In genomic region chr6:163098827-163099469, GRCh38 we compare ENCODE assay signal across 27 cellular contexts.
DNase-seq lines count a peak whose midpoint lies in the region; ATAC-seq and TF ChIP-seq lines count a peak whose summit lies in the region.
"Had no signal": no experiment of that assay in that cellular context is flagged by ENCODE, and none has a peak within 500 bp of the region (broad histone marks: within the 10 kb centered on the region; RNA-seq: fewer than 3 reads in every experiment).

No MANE protein-coding gene starts in this region.

- H3K4me3 ChIP-seq in heart left ventricle (no peak overlapping the region), right cardiac atrium (ENCODE audit: low read length) (no peak overlapping the region), A673 (ENCODE audit: low read depth, low read length, poor library complexity, severe bottlenecking) (no peak overlapping the region)
- H3K4me3 ChIP-seq: esophagus squamous epithelium, gastroesophageal sphincter, left lung, prostate gland had no signal

- H3K9me3 ChIP-seq in heart left ventricle (no peaks in the 10 kb centered on the region), right cardiac atrium (ENCODE audit: control insufficient read depth, low read length) (no peaks in the 10 kb centered on the region), A673 (ENCODE audit: low read depth, low read length, poor library complexity, severe bottlenecking) (no peaks in the 10 kb centered on the region)
- H3K9me3 ChIP-seq: BE2C, esophagus squamous epithelium, gastroesophageal sphincter, neutrophil, prostate gland had no signal

- H3K27me3 ChIP-seq in heart left ventricle (no peaks in the 10 kb centered on the region), right cardiac atrium (ENCODE audit: control insufficient read depth, insufficient read depth) (no peaks in the 10 kb centered on the region), A673 (replicated peaks; ENCODE audit: insufficient read depth, low read depth, low read length, poor library complexity) (no peaks in the 10 kb centered on the region)
- H3K27me3 ChIP-seq: BE2C, esophagus squamous epithelium, gastroesophageal sphincter, left lung, neutrophil had no signal

- TF ChIP-seq CTCF in heart left ventricle (IDR thresholded peaks at IDR 0.05): no peak
- no peak for TF ChIP-seq CTCF in A673 (conservative IDR thresholded peaks at IDR 0.05; ENCODE audit: low read depth, low read length)

- no peak for DNase-seq in heart left ventricle
- DNase-seq in right cardiac atrium: no peak
- peak; percentile 84 for DNase-seq in cerebellar cortex (ENCODE audit: low spot score)
- peak; percentile 54 for DNase-seq in medulla oblongata (ENCODE audit: extremely low spot score)
- DNase-seq in A673 (ENCODE audit: low spot score): no peak
- no peak for DNase-seq in activated naive CD8-positive, alpha-beta T cell treated with anti-CD3 and anti-CD28 coated beads for 36 hours
- no peak for DNase-seq in CD1c-positive myeloid dendritic cell (ENCODE audit: extremely low spot score)
- no peak for DNase-seq in activated CD8-positive, alpha-beta memory T cell treated with anti-CD3 and anti-CD28 coated beads, Interleukin-2, amount 50 U/mL, for 4 hours
- DNase-seq: activated CD4-positive, alpha-beta T cell treated with anti-CD3 and anti-CD28 coated beads for 48 hours; activated naive CD4-positive, alpha-beta T cell treated with Interleukin-2 at 50 U/mL for 16 hours; activated T-cell treated with anti-CD3 and anti-CD28 coated beads, Interleukin-2, amount 50 U/mL, for 4 hours; BE2C; DMS53; esophagus squamous epithelium; GF-D8; left lung; naive B cell; NCI-H1417; NCI-H2029 treated with DMSO at 0.1 percent for 48 hours; NCI-H748 treated with DMSO at 0.1 percent for 48 hours; stimulated activated naive CD4-positive, alpha-beta T cell treated with Interleukin-2 at 50 U/mL for 16 hours had no signal

- no peak overlapping the region for H3K27ac Mint-ChIP-seq in activated naive CD8-positive, alpha-beta T cell treated with anti-CD3 and anti-CD28 coated beads for 36 hours
- H3K27ac Mint-ChIP-seq: dendritic cell treated with granulocyte-macrophage colony-stimulating factor and Interleukin-4, amounts not matched to agents 40 ng/mL and 50 ng/mL, for 4 days; naive B cell; T-helper 1 cell treated with Interleukin-12 subunit alpha and Interleukin-12 subunit beta and Interleukin-4 antibody, amounts not matched to agents 30 μg/mL and 1 μg/mL, for 36 hours had no signal

- 70 to 77% (median 72%) methylated on average over 8 of the region's 8 CpGs for WGBS in heart left ventricle, 4 donors
- 77% methylated on average over 8 of the region's 8 CpGs for WGBS in right cardiac atrium

- POLR2A ChIA-PET in A673 (lab: Charles Lee; ENCODE audit: low non-redundant PET): no interaction called here

- ATAC-seq in heart left ventricle: peak in 3 of 4 donors; percentile 16 to 62 (median 42)
- ATAC-seq in right cardiac atrium: no peak
- ATAC-seq: activated T-cell treated with anti-CD3 and anti-CD28 coated beads, Interleukin-2, amount 50 U/mL, for 4 hours; gastroesophageal sphincter; left lung had no signal

- no peaks in the 10 kb centered on the region for H3K4me1 Mint-ChIP-seq in activated naive CD8-positive, alpha-beta T cell treated with anti-CD3 and anti-CD28 coated beads for 36 hours
- H3K4me1 Mint-ChIP-seq: naive B cell had no signal

- H3K9me3 Mint-ChIP-seq in activated naive CD8-positive, alpha-beta T cell treated with anti-CD3 and anti-CD28 coated beads for 36 hours: no peaks in the 10 kb centered on the region
- H3K9me3 Mint-ChIP-seq: activated T-cell treated with anti-CD3 and anti-CD28 coated beads, Interleukin-2, amount 50 U/mL, for 4 hours; T-helper 1 cell treated with Interleukin-12 subunit alpha and Interleukin-12 subunit beta and Interleukin-4 antibody, amounts not matched to agents 30 μg/mL and 1 μg/mL, for 36 hours had no signal

- H3K27me3 Mint-ChIP-seq in activated naive CD8-positive, alpha-beta T cell treated with anti-CD3 and anti-CD28 coated beads for 36 hours: no peaks in the 10 kb centered on the region
- H3K27me3 Mint-ChIP-seq: dendritic cell treated with granulocyte-macrophage colony-stimulating factor and Interleukin-4, amounts not matched to agents 40 ng/mL and 50 ng/mL, for 4 days; naive B cell had no signal

- BruUV-seq in A673 (replicated peaks; lab: Mats Ljungman, UMichigan): no TSS peak

- no peaks in the 10 kb centered on the region for H3K36me3 Mint-ChIP-seq in activated naive CD8-positive, alpha-beta T cell treated with anti-CD3 and anti-CD28 coated beads for 36 hours
- H3K36me3 Mint-ChIP-seq: naive B cell had no signal

- peaks cover 0 to 5% (median 0%) of the 10 kb centered on the region in 12 donors for H3K4me1 ChIP-seq in heart left ventricle
- H3K4me1 ChIP-seq in right cardiac atrium (ENCODE audit: control insufficient read depth, insufficient read depth, low read length): no peaks in the 10 kb centered on the region
- no peaks in the 10 kb centered on the region for H3K4me1 ChIP-seq in A673 (ENCODE audit: insufficient read depth, low read length, poor library complexity, severe bottlenecking)
- H3K4me1 ChIP-seq: BE2C, esophagus squamous epithelium, gastroesophageal sphincter, left lung, prostate gland had no signal

- H3K36me3 ChIP-seq in heart left ventricle: peaks cover 0 to 4% (median 0%) of the 10 kb centered on the region in 9 donors
- no peaks in the 10 kb centered on the region for H3K36me3 ChIP-seq in A673 (ENCODE audit: insufficient read depth, low read length, poor library complexity, severe bottlenecking)
- H3K36me3 ChIP-seq: BE2C, esophagus squamous epithelium, gastroesophageal sphincter, left lung, neutrophil, prostate gland had no signal

- H3K4me3 Mint-ChIP-seq in activated naive CD8-positive, alpha-beta T cell treated with anti-CD3 and anti-CD28 coated beads for 36 hours: no peak overlapping the region
- H3K4me3 Mint-ChIP-seq: activated T-cell treated with anti-CD3 and anti-CD28 coated beads, Interleukin-2, amount 50 U/mL, for 4 hours; dendritic cell treated with granulocyte-macrophage colony-stimulating factor and Interleukin-4, amounts not matched to agents 40 ng/mL and 50 ng/mL, for 4 days; T-helper 1 cell treated with Interleukin-12 subunit alpha and Interleukin-12 subunit beta and Interleukin-4 antibody, amounts not matched to agents 30 μg/mL and 1 μg/mL, for 36 hours had no signal

- CTCF ChIA-PET in A673 (lab: Charles Lee): interaction anchor here (0.6 kb wide), 1 partner anchor 146 kb away, joined by 3 read pairs; no protein-coding TSS in a partner anchor

- H3K27ac ChIP-seq in heart left ventricle: peak overlapping the region in 2 of 12 donors; percentile 5 to 16
- H3K27ac ChIP-seq in right cardiac atrium (ENCODE audit: low read length): no peak overlapping the region
- H3K27ac ChIP-seq in A673 (ENCODE audit: low read depth, low read length, poor library complexity, severe bottlenecking): no peak overlapping the region
- H3K27ac ChIP-seq: esophagus squamous epithelium, gastroesophageal sphincter, KMS-11, left lung, neutrophil, prostate gland had no signal

- TF ChIP-seq POLR2A in heart left ventricle (IDR thresholded peaks at IDR 0.05): no peak

- intact Hi-C loops in heart left ventricle (cut with DNase I): no loop called here
- intact Hi-C loops in right cardiac atrium (cut with DNase I): no loop called here
- intact Hi-C loops in A673 (cut with micrococcal nuclease; ENCODE audit: unreplicated experiment): no loop called here

Comparison
In these comparisons a context has a peak if more than half of its experiments do, and no peak if none do; other contexts are left out.
1. ATAC-seq: peak in heart left ventricle (3 of 4); none in right cardiac atrium (0 of 2).
2. DNase-seq: peak in cerebellar cortex (single experiment) and medulla oblongata (single experiment); none in heart left ventricle (0 of 5), right cardiac atrium (0 of 3), A673 (single experiment), activated naive CD8-positive, alpha-beta T cell treated with anti-CD3 and anti-CD28 coated beads for 36 hours (single experiment), CD1c-positive myeloid dendritic cell (single experiment) and activated CD8-positive, alpha-beta memory T cell treated with anti-CD3 and anti-CD28 coated beads, Interleukin-2, amount 50 U/mL, for 4 hours (single experiment).